ENCODE assay signal across 10 cellular contexts in the genomic region with DNA sequence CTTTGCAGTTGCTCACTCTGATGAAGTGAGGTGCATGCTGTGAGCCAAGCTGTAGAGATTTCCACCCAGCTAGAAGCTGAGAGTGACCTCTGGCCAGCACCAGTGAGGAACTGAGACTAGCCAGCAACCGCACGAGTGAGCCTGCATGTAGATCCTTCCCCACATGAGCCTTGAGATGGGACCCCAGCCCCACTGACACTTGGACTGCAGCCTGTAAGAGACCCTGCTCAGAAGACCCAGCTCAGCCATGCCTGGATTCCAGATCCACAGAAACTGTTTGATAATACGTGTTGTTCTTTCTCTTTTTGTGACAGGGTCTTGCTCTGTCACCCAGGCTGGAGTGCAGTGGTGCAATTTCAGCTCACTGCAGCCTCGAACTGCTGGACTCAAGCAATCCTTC.
"Had no signal": no experiment of that assay in that cellular context is flagged by ENCODE, and none has a peak within 500 bp of the region (broad histone marks: within the 10 kb centered on the region; RNA-seq: fewer than 3 reads in every experiment).

No MANE protein-coding gene starts in this region.

- H3K4me3 Mint-ChIP-seq: GM23338, H9, HFFc6 had no signal

- H3K4me1 Mint-ChIP-seq: GM23338, H9 had no signal

- H3K27ac Mint-ChIP-seq: GM23338, H9, HFFc6 had no signal

- H3K27ac ChIP-seq: GM23248 had no signal

- H3K4me1 ChIP-seq: HAP-1 had no signal

- H3K4me2 ChIP-seq: GM23338 had no signal

- H3K36me3 ChIP-seq: HAP-1 had no signal

- H3K9me3 ChIP-seq: HAP-1 had no signal

- H3K4me3 ChIP-seq: GM23248, GM23338, HAP-1 had no signal

- DNase-seq: GM23248, GOT3, H7, H9, HCEC 1CT, HFFc6 had no signal

- H3K9ac ChIP-seq: GM23248 had no signal

- FAIRE-seq: H1, H54 had no signal
